8 cellular contexts compared by ENCODE assay signal in genomic region chr1:231000639-231001038, GRCh38.
"Had no signal": no experiment of that assay in that cellular context is flagged by ENCODE, and none has a peak within 500 bp of the region (broad histone marks: within the 10 kb centered on the region; RNA-seq: fewer than 3 reads in every experiment).

No MANE protein-coding gene starts in this region.

- DNase-seq: IMR-90, KBM-7, KG1 had no signal

- H3K27me3 Mint-ChIP-seq: IgD-negative memory B cell had no signal

- H3K27ac ChIP-seq: HL-60, KMS-11 had no signal

- H3K9ac ChIP-seq: KMS-11 had no signal

- H3K4me3 Mint-ChIP-seq: IgD-negative memory B cell had no signal

- H3K4me2 ChIP-seq: KMS-11 had no signal

- H3K27ac Mint-ChIP-seq: IgD-negative memory B cell had no signal

- FAIRE-seq: HepG2, HTR-8/SVneo had no signal

- H3K4me1 Mint-ChIP-seq: IgD-negative memory B cell had no signal

- ATAC-seq: HepG2 had no signal
